2 cellular contexts compared by ENCODE assay signal in the genomic region with DNA sequence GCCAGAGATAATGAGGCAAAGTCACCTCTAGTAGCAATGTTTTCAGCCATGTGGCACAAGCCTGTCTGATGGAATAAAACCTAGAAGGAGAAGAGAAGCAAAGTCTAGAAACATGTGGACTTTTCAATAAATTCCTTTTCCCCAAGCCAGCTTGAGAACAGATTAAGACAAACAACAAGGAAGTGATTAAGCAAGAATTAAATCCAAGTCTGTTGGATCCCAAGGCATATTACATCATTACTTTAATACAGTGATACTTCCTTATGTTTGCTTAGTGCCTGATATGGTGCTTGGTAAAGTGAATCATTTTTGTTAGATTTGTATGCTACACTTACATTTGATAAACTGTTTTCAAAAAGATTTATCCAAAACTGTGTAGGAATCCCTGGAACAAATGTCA.
TF ChIP-seq lines count a peak whose summit lies in the region.

No MANE protein-coding gene starts in this region.

TF ChIP-seq in IMR-90, 13 proteins besides CTCF, POLR2A, EP300 and RAD21 (continued from another document):
- TF ChIP-seq, protein P1, sequence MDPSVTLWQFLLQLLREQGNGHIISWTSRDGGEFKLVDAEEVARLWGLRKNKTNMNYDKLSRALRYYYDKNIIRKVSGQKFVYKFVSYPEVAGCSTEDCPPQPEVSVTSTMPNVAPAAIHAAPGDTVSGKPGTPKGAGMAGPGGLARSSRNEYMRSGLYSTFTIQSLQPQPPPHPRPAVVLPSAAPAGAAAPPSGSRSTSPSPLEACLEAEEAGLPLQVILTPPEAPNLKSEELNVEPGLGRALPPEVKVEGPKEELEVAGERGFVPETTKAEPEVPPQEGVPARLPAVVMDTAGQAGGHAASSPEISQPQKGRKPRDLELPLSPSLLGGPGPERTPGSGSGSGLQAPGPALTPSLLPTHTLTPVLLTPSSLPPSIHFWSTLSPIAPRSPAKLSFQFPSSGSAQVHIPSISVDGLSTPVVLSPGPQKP (IDR thresholded peaks at IDR 0.05; ENCODE audit: borderline replicate concordance, low read depth, low read length), result no peak
- TF ChIP-seq CEBPB (IDR thresholded peaks at IDR 0.05; ENCODE audit: low read depth, low read length) (peak; percentile 74), CHD1 (IDR thresholded peaks at IDR 0.05; ENCODE audit: low read depth, low read length) (no peak), SMC3 (IDR thresholded peaks at IDR 0.05; ENCODE audit: low read depth, low read length) (no peak), MAZ (IDR thresholded peaks at IDR 0.05; ENCODE audit: borderline replicate concordance, low read depth, low read length) (no peak)

TF ChIP-seq in endothelial cell of umbilical vein, 7 proteins besides CTCF, POLR2A, EP300 and RAD21 (continued from another document):
- no peak for TF ChIP-seq GATA2 (IDR thresholded peaks at IDR 0.05; ENCODE audit: insufficient read depth, insufficient read length, low read depth, low read length)
